8 cellular contexts compared by ENCODE assay signal in the genomic region with DNA sequence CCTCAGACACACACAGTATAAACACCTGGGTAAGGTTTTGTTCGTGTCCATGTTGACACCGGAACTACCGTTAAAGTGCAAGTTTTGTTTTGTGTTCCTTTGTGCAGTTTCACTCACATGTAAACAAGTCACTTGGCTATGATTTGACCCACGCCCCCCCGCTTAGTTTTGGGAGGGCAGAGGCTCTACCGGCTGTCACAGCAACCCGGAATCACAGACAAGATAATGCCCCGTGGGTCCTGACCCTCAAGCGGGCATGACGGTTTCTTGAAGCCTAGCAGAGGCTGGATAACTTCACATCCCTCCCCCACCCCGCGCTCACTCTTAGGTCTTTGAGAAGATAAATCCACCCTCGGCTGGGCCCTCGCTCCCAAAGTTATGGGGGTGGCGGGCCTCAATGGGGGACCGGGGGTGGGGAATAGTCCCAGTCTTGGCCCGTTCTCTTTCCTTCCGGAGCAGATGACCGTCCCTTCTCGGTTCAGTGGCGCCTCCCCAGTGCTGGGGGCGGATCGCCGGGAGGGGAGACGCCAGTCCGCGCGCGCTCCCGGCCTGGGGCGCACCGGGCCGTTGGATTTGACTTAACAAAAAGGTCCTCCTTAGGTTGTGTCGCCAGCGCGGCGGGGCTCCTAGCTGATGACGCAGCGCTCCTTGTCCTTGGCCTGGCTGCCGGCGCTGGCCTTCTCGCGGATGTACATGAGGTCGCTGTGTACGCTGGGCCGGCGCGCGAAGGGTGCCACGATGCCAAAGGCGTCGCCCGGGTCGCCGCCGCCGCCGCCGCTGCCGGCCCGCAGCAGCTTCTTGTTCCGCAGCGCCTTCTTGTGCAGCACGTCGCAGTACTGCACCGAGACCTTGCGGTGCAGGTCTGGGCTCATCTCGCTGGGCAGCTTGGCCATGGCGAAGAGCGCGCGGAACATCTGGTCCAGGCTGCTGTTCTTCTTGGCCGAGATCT. TPM values are rescaled to one million over a fixed set of nuclear protein-coding genes. Genes with fewer than 3 reads are reported as not detected.
A peak's percentile ranks its signal among the peaks of the same experiment; 100 is the strongest.
DNase-seq lines count a peak whose midpoint lies in the region; ATAC-seq and TF ChIP-seq lines count a peak whose summit lies in the region.

No MANE protein-coding gene starts in this region.

- H3K4me3 ChIP-seq in fibroblast of pulmonary artery (replicated peaks; ENCODE audit: low read depth, low read length) = peak overlapping the region; percentile 62
- peak overlapping the region; percentile 78 for H3K4me3 ChIP-seq in neural cell (ENCODE audit: low read length)

- peak overlapping the region; percentile 54 for H3K4me3 Mint-ChIP-seq in activated CD8-positive, alpha-beta T cell treated with anti-CD3 and anti-CD28 coated beads for 36 hours

- H3K27ac Mint-ChIP-seq in activated CD8-positive, alpha-beta T cell treated with anti-CD3 and anti-CD28 coated beads for 36 hours = no peak overlapping the region

- peaks cover 8% of the 10 kb centered on the region for H3K27me3 Mint-ChIP-seq in activated CD8-positive, alpha-beta T cell treated with anti-CD3 and anti-CD28 coated beads for 36 hours

- H3K27ac ChIP-seq in neural cell (ENCODE audit: low read length) = peak overlapping the region; percentile 70

- no peaks in the 10 kb centered on the region for H3K9me2 ChIP-seq in neural cell (ENCODE audit: insufficient read depth, low read length)

- CTCF ChIA-PET in activated CD8-positive, alpha-beta T cell treated with anti-CD3 and anti-CD28 coated beads for 36 hours (lab: Charles Lee) = interaction anchor here (3.3 to 4.3 kb wide), 3 partner anchors 96 to 145 kb away, joined by 22 to 100 read pairs (median 27); a partner anchor contains a TSS

- H3K4me1 Mint-ChIP-seq in activated CD8-positive, alpha-beta T cell treated with anti-CD3 and anti-CD28 coated beads for 36 hours (ENCODE audit: low read depth) = peaks cover 15% of the 10 kb centered on the region

- intact Hi-C loops in activated CD8-positive, alpha-beta T cell treated with anti-CD3 and anti-CD28 coated beads for 36 hours (cut with micrococcal nuclease) = loop anchor here (5.0 to 10.0 kb wide), 2 partner anchors 73 to 140 kb away; no protein-coding TSS in a partner anchor

- POLR2A ChIA-PET in activated CD8-positive, alpha-beta T cell treated with anti-CD3 and anti-CD28 coated beads for 36 hours (lab: Charles Lee) = no interaction called here

- no peaks in the 10 kb centered on the region for H4K20me1 ChIP-seq in neural cell (ENCODE audit: insufficient read depth)

- peak overlapping the region; percentile 70 for H3K4me2 ChIP-seq in neural cell (ENCODE audit: low read length)

- H2AFZ ChIP-seq in neural cell (ENCODE audit: low read depth, low read length) = no peak overlapping the region

- no peaks in the 10 kb centered on the region for H3F3A ChIP-seq in neural cell (ENCODE audit: insufficient read depth, low read length, poor library complexity, severe bottlenecking)

- H3K27me3 ChIP-seq in neural cell (ENCODE audit: insufficient read depth, low read depth, low read length) = peaks cover 19% of the 10 kb centered on the region

- TF ChIP-seq CTCF in activated CD8-positive, alpha-beta T cell treated with anti-CD3 and anti-CD28 coated beads for 36 hours (IDR thresholded peaks at IDR 0.05) = no peak
- TF ChIP-seq CTCF in fibroblast of pulmonary artery (IDR thresholded peaks at IDR 0.05; ENCODE audit: low read length, missing control alignments) (no peak), neural cell (IDR thresholded peaks at IDR 0.05; ENCODE audit: poor library complexity, severe bottlenecking) (no peak)

- ATAC-seq in activated CD8-positive, alpha-beta T cell treated with anti-CD3 and anti-CD28 coated beads for 36 hours = no peak
- no peak for ATAC-seq in HG03097 (IDR thresholded peaks at IDR 0.05; ENCODE audit: low FRiP score, unreplicated experiment)

- TF ChIP-seq RAD21 in neural cell (conservative IDR thresholded peaks at IDR 0.05) = peak; percentile 51

- H3K9ac ChIP-seq in neural cell (ENCODE audit: low read length) = peak overlapping the region; percentile 75

- H3K36me3 Mint-ChIP-seq in activated CD8-positive, alpha-beta T cell treated with anti-CD3 and anti-CD28 coated beads for 36 hours (ENCODE audit: low read depth) = peaks cover 12% of the 10 kb centered on the region

- no peaks in the 10 kb centered on the region for H3K36me3 ChIP-seq in neural cell (ENCODE audit: insufficient read depth, low read length)

- no peak for TF ChIP-seq EP300 in neural cell (conservative IDR thresholded peaks at IDR 0.05; ENCODE audit: poor library complexity, severe bottlenecking)

- DNase-seq in NCI-H1417 (lab: John Stamatoyannopoulos, UW) = peak; percentile 37 to 73 (median 67)
- DNase-seq in NCI-H1417 treated with DMSO at 0.1 percent for 48 hours (lab: John Stamatoyannopoulos, UW) = no peak
- DNase-seq in activated CD8-positive, alpha-beta T cell treated with anti-CD3 and anti-CD28 coated beads for 36 hours = peak; percentile 46
- DNase-seq in fibroblast of pulmonary artery (ENCODE audit: low read depth) = peak; percentile 45
- DNase-seq in LoVo (ENCODE audit: low spot score) = no peak
- no peak for DNase-seq in NCI-H187 (lab: John Stamatoyannopoulos, UW)

- no peaks in the 10 kb centered on the region for H3K9me3 Mint-ChIP-seq in activated CD8-positive, alpha-beta T cell treated with anti-CD3 and anti-CD28 coated beads for 36 hours

- peaks cover 11% of the 10 kb centered on the region for H3K79me2 ChIP-seq in neural cell (replicated peaks; ENCODE audit: insufficient read depth, low read length)

- no peaks in the 10 kb centered on the region for H3K9me3 ChIP-seq in neural cell (ENCODE audit: low read length)

TF ChIP-seq in neural cell, 6 proteins besides CTCF, POLR2A, EP300 and RAD21:
- TF ChIP-seq MXI1 (conservative IDR thresholded peaks at IDR 0.05; ENCODE audit: poor library complexity, severe bottlenecking) (peak; percentile 41), TAF1 (IDR thresholded peaks at IDR 0.05; ENCODE audit: low read depth) (no peak), SMC3 (conservative IDR thresholded peaks at IDR 0.05; ENCODE audit: poor library complexity) (no peak)
- TF ChIP-seq, protein P1, sequence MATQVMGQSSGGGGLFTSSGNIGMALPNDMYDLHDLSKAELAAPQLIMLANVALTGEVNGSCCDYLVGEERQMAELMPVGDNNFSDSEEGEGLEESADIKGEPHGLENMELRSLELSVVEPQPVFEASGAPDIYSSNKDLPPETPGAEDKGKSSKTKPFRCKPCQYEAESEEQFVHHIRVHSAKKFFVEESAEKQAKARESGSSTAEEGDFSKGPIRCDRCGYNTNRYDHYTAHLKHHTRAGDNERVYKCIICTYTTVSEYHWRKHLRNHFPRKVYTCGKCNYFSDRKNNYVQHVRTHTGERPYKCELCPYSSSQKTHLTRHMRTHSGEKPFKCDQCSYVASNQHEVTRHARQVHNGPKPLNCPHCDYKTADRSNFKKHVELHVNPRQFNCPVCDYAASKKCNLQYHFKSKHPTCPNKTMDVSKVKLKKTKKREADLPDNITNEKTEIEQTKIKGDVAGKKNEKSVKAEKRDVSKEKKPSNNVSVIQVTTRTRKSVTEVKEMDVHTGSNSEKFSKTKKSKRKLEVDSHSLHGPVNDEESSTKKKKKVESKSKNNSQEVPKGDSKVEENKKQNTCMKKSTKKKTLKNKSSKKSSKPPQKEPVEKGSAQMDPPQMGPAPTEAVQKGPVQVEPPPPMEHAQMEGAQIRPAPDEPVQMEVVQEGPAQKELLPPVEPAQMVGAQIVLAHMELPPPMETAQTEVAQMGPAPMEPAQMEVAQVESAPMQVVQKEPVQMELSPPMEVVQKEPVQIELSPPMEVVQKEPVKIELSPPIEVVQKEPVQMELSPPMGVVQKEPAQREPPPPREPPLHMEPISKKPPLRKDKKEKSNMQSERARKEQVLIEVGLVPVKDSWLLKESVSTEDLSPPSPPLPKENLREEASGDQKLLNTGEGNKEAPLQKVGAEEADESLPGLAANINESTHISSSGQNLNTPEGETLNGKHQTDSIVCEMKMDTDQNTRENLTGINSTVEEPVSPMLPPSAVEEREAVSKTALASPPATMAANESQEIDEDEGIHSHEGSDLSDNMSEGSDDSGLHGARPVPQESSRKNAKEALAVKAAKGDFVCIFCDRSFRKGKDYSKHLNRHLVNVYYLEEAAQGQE (IDR thresholded peaks at IDR 0.05; ENCODE audit: borderline replicate concordance) = peak; percentile 59

RNA-seq across cellular contexts. Expression of a gene that starts 1.4 kb away (rescaled TPM):
- under 1 TPM; 0.54 to 0.74 TPM for total RNA-seq in activated CD8-positive, alpha-beta T cell treated with anti-CD3 and anti-CD28 coated beads for 36 hours
- polyA plus RNA-seq in neural cell = 57.7 and 57.9 TPM in 2 replicates
- polyA minus RNA-seq in neural cell = 78.2 and 78.3 TPM in 2 replicates

RNA-seq across cellular contexts. Expression of a gene that starts 18.0 kb away (rescaled TPM):
- 10 to 100 TPM; 14.2 to 14.7 TPM for total RNA-seq in activated CD8-positive, alpha-beta T cell treated with anti-CD3 and anti-CD28 coated beads for 36 hours
- 25.1 and 30.6 TPM in 2 replicates for polyA plus RNA-seq in neural cell
- 29.1 and 30.9 TPM in 2 replicates for polyA minus RNA-seq in neural cell

Comparison
In these comparisons a context has a peak if more than half of its experiments do, and no peak if none do; other contexts are left out.
1. DNase-seq: peak in NCI-H1417 (3 of 3), activated CD8-positive, alpha-beta T cell treated with anti-CD3 and anti-CD28 coated beads for 36 hours (single experiment) and fibroblast of pulmonary artery (single experiment); none in NCI-H1417 treated with DMSO at 0.1 percent for 48 hours (single experiment), LoVo (single experiment) and NCI-H187 (0 of 2).